In the genomic region with DNA sequence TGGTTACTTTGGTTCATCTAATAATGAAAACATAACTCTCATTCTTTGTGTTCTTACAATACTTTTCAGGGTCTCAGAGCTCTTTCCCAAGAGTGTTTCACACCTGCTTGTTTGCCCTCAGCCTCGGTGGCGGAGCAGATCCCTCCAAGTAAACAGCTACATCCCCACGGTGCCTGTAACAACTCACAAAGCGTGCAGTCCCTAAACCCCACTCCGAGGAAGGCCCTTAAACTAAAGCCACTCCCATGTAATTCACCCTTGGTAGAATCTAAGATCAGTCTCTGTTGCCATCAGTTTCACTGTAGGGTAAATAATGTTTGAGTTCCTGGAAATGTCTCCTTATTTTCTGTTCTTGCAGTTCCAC, we compare ENCODE assay signal across 1 cellular context.
TF ChIP-seq lines count a peak whose summit lies in the region.

No MANE protein-coding gene starts in this region.

TF ChIP-seq in GM23338, 12 proteins besides CTCF, POLR2A, EP300 and RAD21 (continued from another document):
- TF ChIP-seq ZNF462 (CRISPR knock-in tag; IDR thresholded peaks at IDR 0.05), result no peak
